In the genomic region with DNA sequence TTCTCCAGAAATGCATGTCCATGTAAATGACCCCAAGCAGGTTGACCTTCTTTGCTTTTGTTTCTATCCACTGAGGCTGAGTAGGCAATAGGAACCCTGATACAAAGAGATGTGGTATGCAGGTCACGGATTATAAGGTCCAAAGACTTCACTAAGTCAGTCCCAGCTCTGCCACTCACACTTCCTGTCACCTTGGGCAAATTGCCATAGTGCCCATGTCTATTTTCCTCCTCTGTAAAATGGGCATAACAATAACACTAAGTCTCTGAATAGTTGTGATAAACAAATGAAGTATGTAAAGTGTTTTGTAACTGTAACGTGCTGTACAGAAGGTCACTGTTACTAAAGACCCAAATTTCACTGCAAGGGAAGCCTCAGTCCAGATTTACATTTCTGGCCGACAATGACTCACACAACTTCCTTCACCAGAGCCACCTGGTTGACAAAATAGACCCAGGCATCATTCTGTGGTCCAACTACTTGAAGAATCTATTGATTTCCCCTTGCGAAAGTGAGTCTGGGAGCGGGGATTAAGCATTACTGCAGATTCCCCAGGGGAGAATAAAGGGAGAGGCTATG, we compare ENCODE assay signal across 15 cellular contexts.
A peak's percentile ranks its signal among the peaks of the same experiment; 100 is the strongest.
DNase-seq lines count a peak whose midpoint lies in the region; ATAC-seq, FAIRE-seq and TF ChIP-seq lines count a peak whose summit lies in the region.
"Had no signal": no experiment of that assay in that cellular context is flagged by ENCODE, and none has a peak within 500 bp of the region (broad histone marks: within the 10 kb centered on the region; RNA-seq: fewer than 3 reads in every experiment).

No MANE protein-coding gene starts in this region.

- no peaks in the 10 kb centered on the region for H3K36me3 ChIP-seq in small intestine (ENCODE audit: control insufficient read depth in 2 of 2, insufficient read depth in 2 of 2, low read length in 2 of 2)
- H3K36me3 ChIP-seq: tibial artery had no signal

- H3K36me3 Mint-ChIP-seq in activated CD8-positive, alpha-beta T cell treated with anti-CD3 and anti-CD28 coated beads, Interleukin-2, amount 10 ng/mL, durations not matched to agents 7 days and 5 days (ENCODE audit: low read depth), result peaks cover 15% of the 10 kb centered on the region
- H3K36me3 Mint-ChIP-seq in activated CD8-positive, alpha-beta T cell treated with anti-CD3 and anti-CD28 coated beads for 36 hours (ENCODE audit: low read depth), result peaks cover 3% of the 10 kb centered on the region
- H3K36me3 Mint-ChIP-seq in activated CD4-positive, alpha-beta memory T cell treated with anti-CD3 and anti-CD28 coated beads, Interleukin-2, amount 10 ng/mL, durations not matched to agents 7 days and 5 days (ENCODE audit: low read depth), result peaks cover 13% of the 10 kb centered on the region
- H3K36me3 Mint-ChIP-seq in naive thymus-derived CD8-positive, alpha-beta T cell, result peaks cover 0 to 4% (median 0%) of the 10 kb centered on the region in 3 donors
- no peaks in the 10 kb centered on the region for H3K36me3 Mint-ChIP-seq in immature natural killer cell

- no peak for ATAC-seq in activated CD8-positive, alpha-beta T cell treated with anti-CD3 and anti-CD28 coated beads, Interleukin-2, amount 10 ng/mL, durations not matched to agents 7 days and 5 days
- no peak for ATAC-seq in activated CD8-positive, alpha-beta T cell treated with anti-CD3 and anti-CD28 coated beads for 36 hours
- ATAC-seq in naive thymus-derived CD8-positive, alpha-beta T cell, result peak in 1 of 2 donors; percentile 33

- 70 to 72% (median 70%) methylated on average over 5 of the region's 5 CpGs for WGBS in small intestine, 3 donors

- no peak for FAIRE-seq in small intestine (lab: Jason Lieb, UNC)
- FAIRE-seq: endometrium, RCC 7860 had no signal

- H3K27me3 ChIP-seq in small intestine (ENCODE audit: control insufficient read depth in 2 of 2, insufficient read depth in 2 of 2, low read length in 2 of 2), result no peaks in the 10 kb centered on the region
- H3K27me3 ChIP-seq: tibial artery had no signal

- H3K27me3 Mint-ChIP-seq in activated CD8-positive, alpha-beta T cell treated with anti-CD3 and anti-CD28 coated beads, Interleukin-2, amount 10 ng/mL, durations not matched to agents 7 days and 5 days (ENCODE audit: low read depth), result no peaks in the 10 kb centered on the region
- no peaks in the 10 kb centered on the region for H3K27me3 Mint-ChIP-seq in activated CD8-positive, alpha-beta T cell treated with anti-CD3 and anti-CD28 coated beads for 36 hours
- H3K27me3 Mint-ChIP-seq in activated CD4-positive, alpha-beta memory T cell treated with anti-CD3 and anti-CD28 coated beads, Interleukin-2, amount 10 ng/mL, durations not matched to agents 7 days and 5 days, result no peaks in the 10 kb centered on the region
- no peaks in the 10 kb centered on the region for H3K27me3 Mint-ChIP-seq in naive thymus-derived CD8-positive, alpha-beta T cell
- no peaks in the 10 kb centered on the region for H3K27me3 Mint-ChIP-seq in immature natural killer cell (ENCODE audit: low read depth in 3 of 3)

- CTCF ChIA-PET in activated CD8-positive, alpha-beta T cell treated with anti-CD3 and anti-CD28 coated beads, Interleukin-2, amount 10 ng/mL, durations not matched to agents 7 days and 5 days (lab: Charles Lee), result interaction anchor here (1.0 kb wide), 1 partner anchor 235 kb away, joined by 3 read pairs; no protein-coding TSS in a partner anchor
- CTCF ChIA-PET in activated CD8-positive, alpha-beta T cell treated with anti-CD3 and anti-CD28 coated beads for 36 hours (lab: Charles Lee), result interaction anchor here (1.0 kb wide), 1 partner anchor 61 kb away, joined by 3 read pairs; no protein-coding TSS in a partner anchor
- CTCF ChIA-PET in activated CD4-positive, alpha-beta memory T cell treated with anti-CD3 and anti-CD28 coated beads, Interleukin-2, amount 10 ng/mL, durations not matched to agents 7 days and 5 days (lab: Charles Lee), result interaction anchor here (2.6 kb wide), 1 partner anchor 238 kb away, joined by 10 read pairs; no protein-coding TSS in a partner anchor

- H3K9me3 ChIP-seq in small intestine (ENCODE audit: control insufficient read depth, low read depth), result no peaks in the 10 kb centered on the region
- H3K9me3 ChIP-seq: tibial artery had no signal

- TF ChIP-seq CTCF in activated CD8-positive, alpha-beta T cell treated with anti-CD3 and anti-CD28 coated beads for 36 hours (IDR thresholded peaks at IDR 0.05), result no peak

- intact Hi-C loops in activated CD8-positive, alpha-beta T cell treated with anti-CD3 and anti-CD28 coated beads for 36 hours (cut with micrococcal nuclease), result loop anchor here (5.0 kb wide), 3 partner anchors 56 to 176 kb away; no protein-coding TSS in a partner anchor

- H3K4me1 Mint-ChIP-seq in activated CD8-positive, alpha-beta T cell treated with anti-CD3 and anti-CD28 coated beads, Interleukin-2, amount 10 ng/mL, durations not matched to agents 7 days and 5 days (ENCODE audit: low read depth), result peaks cover 77% of the 10 kb centered on the region
- H3K4me1 Mint-ChIP-seq in activated CD8-positive, alpha-beta T cell treated with anti-CD3 and anti-CD28 coated beads for 36 hours (ENCODE audit: low read depth), result peaks cover 56% of the 10 kb centered on the region
- H3K4me1 Mint-ChIP-seq in activated CD4-positive, alpha-beta memory T cell treated with anti-CD3 and anti-CD28 coated beads, Interleukin-2, amount 10 ng/mL, durations not matched to agents 7 days and 5 days, result peaks cover 74% of the 10 kb centered on the region
- peaks cover 26 to 81% (median 53%) of the 10 kb centered on the region in 4 donors for H3K4me1 Mint-ChIP-seq in naive thymus-derived CD8-positive, alpha-beta T cell
- peaks cover 46 to 55% of the 10 kb centered on the region in 2 donors for H3K4me1 Mint-ChIP-seq in immature natural killer cell

- DNase-seq in activated CD8-positive, alpha-beta T cell treated with anti-CD3 and anti-CD28 coated beads, Interleukin-2, amount 10 ng/mL, durations not matched to agents 7 days and 5 days, result no peak
- no peak for DNase-seq in activated CD8-positive, alpha-beta T cell treated with anti-CD3 and anti-CD28 coated beads for 36 hours
- peak; percentile 33 for DNase-seq in M059J (ENCODE audit: low read depth)
- DNase-seq in activated CD4-positive, alpha-beta memory T cell treated with anti-CD3 and anti-CD28 coated beads, Interleukin-2, amount 10 ng/mL, durations not matched to agents 7 days and 5 days, result no peak
- DNase-seq in naive thymus-derived CD8-positive, alpha-beta T cell, result no peak
- no peak for DNase-seq in C1 segment of cervical spinal cord (lab: John Stamatoyannopoulos, UW)
- no peak for DNase-seq in immature natural killer cell
- no peak for DNase-seq in small intestine
- DNase-seq: activated gamma-delta T cell treated with Interleukin-2 at 50 U/mL for 16 hours, kidney glomerular epithelial cell, NCI-H1092, tibial artery had no signal

- H3K27ac ChIP-seq in small intestine (ENCODE audit: low read depth in 1 of 2, low read length in 1 of 2), result no peak overlapping the region
- H3K27ac ChIP-seq: tibial artery had no signal

- H3K4me1 ChIP-seq in small intestine (ENCODE audit: control insufficient read depth in 2 of 2, insufficient read depth in 1 of 2, low read depth in 1 of 2, low read length in 1 of 2), result no peaks in the 10 kb centered on the region
- H3K4me1 ChIP-seq: tibial artery had no signal

- no peak overlapping the region for H3K4me3 Mint-ChIP-seq in activated CD8-positive, alpha-beta T cell treated with anti-CD3 and anti-CD28 coated beads, Interleukin-2, amount 10 ng/mL, durations not matched to agents 7 days and 5 days
- H3K4me3 Mint-ChIP-seq in activated CD8-positive, alpha-beta T cell treated with anti-CD3 and anti-CD28 coated beads for 36 hours, result no peak overlapping the region
- no peak overlapping the region for H3K4me3 Mint-ChIP-seq in activated CD4-positive, alpha-beta memory T cell treated with anti-CD3 and anti-CD28 coated beads, Interleukin-2, amount 10 ng/mL, durations not matched to agents 7 days and 5 days
- H3K4me3 Mint-ChIP-seq in naive thymus-derived CD8-positive, alpha-beta T cell, result peak overlapping the region in 2 of 10 donors; percentile 30 to 63
- no peak overlapping the region for H3K4me3 Mint-ChIP-seq in immature natural killer cell

- POLR2A ChIA-PET in activated CD8-positive, alpha-beta T cell treated with anti-CD3 and anti-CD28 coated beads, Interleukin-2, amount 10 ng/mL, durations not matched to agents 7 days and 5 days (lab: Charles Lee), result interaction anchor here (0.7 kb wide), 2 partner anchors 53 to 232 kb away, joined by 3 read pairs; no protein-coding TSS in a partner anchor
- POLR2A ChIA-PET in activated CD8-positive, alpha-beta T cell treated with anti-CD3 and anti-CD28 coated beads for 36 hours (lab: Charles Lee), result no interaction called here
- POLR2A ChIA-PET in activated CD4-positive, alpha-beta memory T cell treated with anti-CD3 and anti-CD28 coated beads, Interleukin-2, amount 10 ng/mL, durations not matched to agents 7 days and 5 days (lab: Charles Lee), result interaction anchor here (1.1 kb wide), 1 partner anchor 232 kb away, joined by 3 read pairs; no protein-coding TSS in a partner anchor
- POLR2A ChIA-PET in naive thymus-derived CD8-positive, alpha-beta T cell (lab: Charles Lee), result interaction anchor here (0.5 kb wide), 1 partner anchor 335 kb away, joined by 3 read pairs; no protein-coding TSS in a partner anchor

- no peak overlapping the region for H3K4me3 ChIP-seq in small intestine (ENCODE audit: low read depth in 1 of 2, low read length in 2 of 2)
- H3K4me3 ChIP-seq: tibial artery had no signal

- H3K27ac Mint-ChIP-seq in activated CD8-positive, alpha-beta T cell treated with anti-CD3 and anti-CD28 coated beads, Interleukin-2, amount 10 ng/mL, durations not matched to agents 7 days and 5 days, result peak overlapping the region; percentile 10
- no peak overlapping the region for H3K27ac Mint-ChIP-seq in activated CD8-positive, alpha-beta T cell treated with anti-CD3 and anti-CD28 coated beads for 36 hours
- peak overlapping the region; percentile 64 for H3K27ac Mint-ChIP-seq in activated CD4-positive, alpha-beta memory T cell treated with anti-CD3 and anti-CD28 coated beads, Interleukin-2, amount 10 ng/mL, durations not matched to agents 7 days and 5 days
- H3K27ac Mint-ChIP-seq in naive thymus-derived CD8-positive, alpha-beta T cell, result peak overlapping the region in 7 of 10 donors; percentile 10 to 87 (median 60)
- H3K27ac Mint-ChIP-seq in immature natural killer cell, result peak overlapping the region in 2 of 6 donors; percentile 16 to 36
- H3K27ac Mint-ChIP-seq: progenitor cell of endocrine pancreas had no signal

- no peaks in the 10 kb centered on the region for H3K9me3 Mint-ChIP-seq in activated CD8-positive, alpha-beta T cell treated with anti-CD3 and anti-CD28 coated beads, Interleukin-2, amount 10 ng/mL, durations not matched to agents 7 days and 5 days (ENCODE audit: insufficient read depth)
- H3K9me3 Mint-ChIP-seq in activated CD8-positive, alpha-beta T cell treated with anti-CD3 and anti-CD28 coated beads for 36 hours, result peaks cover 6% of the 10 kb centered on the region
- H3K9me3 Mint-ChIP-seq in activated CD4-positive, alpha-beta memory T cell treated with anti-CD3 and anti-CD28 coated beads, Interleukin-2, amount 10 ng/mL, durations not matched to agents 7 days and 5 days, result peaks cover 8% of the 10 kb centered on the region
- H3K9me3 Mint-ChIP-seq in naive thymus-derived CD8-positive, alpha-beta T cell, result peaks cover 0 to 8% (median 0%) of the 10 kb centered on the region in 9 donors
- no peaks in the 10 kb centered on the region for H3K9me3 Mint-ChIP-seq in immature natural killer cell
